In the genomic region with DNA sequence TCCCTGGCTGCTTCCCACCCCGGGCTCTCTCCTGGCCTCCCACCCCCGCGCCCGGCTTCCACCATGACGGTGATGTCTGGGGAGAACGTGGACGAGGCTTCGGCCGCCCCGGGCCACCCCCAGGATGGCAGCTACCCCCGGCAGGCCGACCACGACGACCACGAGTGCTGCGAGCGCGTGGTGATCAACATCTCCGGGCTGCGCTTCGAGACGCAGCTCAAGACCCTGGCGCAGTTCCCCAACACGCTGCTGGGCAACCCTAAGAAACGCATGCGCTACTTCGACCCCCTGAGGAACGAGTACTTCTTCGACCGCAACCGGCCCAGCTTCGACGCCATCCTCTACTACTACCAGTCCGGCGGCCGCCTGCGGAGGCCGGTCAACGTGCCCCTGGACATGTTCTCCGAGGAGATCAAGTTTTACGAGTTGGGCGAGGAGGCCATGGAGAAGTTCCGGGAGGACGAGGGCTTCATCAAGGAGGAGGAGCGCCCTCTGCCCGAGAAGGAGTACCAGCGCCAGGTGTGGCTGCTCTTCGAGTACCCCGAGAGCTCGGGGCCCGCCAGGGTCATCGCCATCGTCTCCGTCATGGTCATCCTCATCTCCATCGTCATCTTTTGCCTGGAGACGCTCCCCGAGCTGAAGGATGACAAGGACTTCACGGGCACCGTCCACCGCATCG, we compare ENCODE assay signal across 11 cellular contexts. TPM values are rescaled to one million over a fixed set of nuclear protein-coding genes. Genes with fewer than 3 reads are reported as not detected.
DNase-seq lines count a peak whose midpoint lies in the region; ATAC-seq and TF ChIP-seq lines count a peak whose summit lies in the region.
"Had no signal": no experiment of that assay in that cellular context is flagged by ENCODE, and none has a peak within 500 bp of the region (broad histone marks: within the 10 kb centered on the region; RNA-seq: fewer than 3 reads in every experiment).

No MANE protein-coding gene starts in this region.

- H3K4me3 ChIP-seq in right atrium auricular region (peak overlapping the region in 1 of 2 donors; percentile 45), muscle layer of colon (ENCODE audit: low read depth in 1 of 2, low read length in 2 of 2) (peak overlapping the region; percentile 30 to 70), aorta (ENCODE audit: low read length in 2 of 2) (no peak overlapping the region)
- H3K4me3 ChIP-seq: SJSA1 had no signal

- no peaks in the 10 kb centered on the region for H3K9me3 Mint-ChIP-seq in activated T-helper 2 cell treated with anti-CD3 and anti-CD28 coated beads, Interferon-gamma antibody, Interleukin-2, Interleukin-4, amounts not matched to agents 10 μg/mL and 5 μg/mL and 100 μg/mL, durations not matched to agents 14 hours and 24 hours and 36 hours

- intact Hi-C loops in left ventricle myocardium superior (cut with micrococcal nuclease) = no loop called here
- intact Hi-C loops in activated T-helper 2 cell treated with anti-CD3 and anti-CD28 coated beads, Interferon-gamma antibody, Interleukin-2, Interleukin-4, amounts not matched to agents 10 μg/mL and 5 μg/mL and 100 μg/mL, durations not matched to agents 14 hours and 24 hours and 36 hours (cut with micrococcal nuclease) = no loop called here
- intact Hi-C loops in aorta (cut with DNase I) = no loop called here

- H3K4me1 Mint-ChIP-seq in activated T-helper 2 cell treated with anti-CD3 and anti-CD28 coated beads, Interferon-gamma antibody, Interleukin-2, Interleukin-4, amounts not matched to agents 10 μg/mL and 5 μg/mL and 100 μg/mL, durations not matched to agents 14 hours and 24 hours and 36 hours (ENCODE audit: low read depth) = peaks cover 8% of the 10 kb centered on the region

- H3K27me3 Mint-ChIP-seq in activated T-helper 2 cell treated with anti-CD3 and anti-CD28 coated beads, Interferon-gamma antibody, Interleukin-2, Interleukin-4, amounts not matched to agents 10 μg/mL and 5 μg/mL and 100 μg/mL, durations not matched to agents 14 hours and 24 hours and 36 hours (ENCODE audit: low read depth) = peaks cover 58% of the 10 kb centered on the region

- DNase-seq in left ventricle myocardium superior = peak; percentile 20
- DNase-seq in right atrium auricular region (ENCODE audit: low spot score) = no peak
- DNase-seq in activated T-helper 2 cell treated with anti-CD3 and anti-CD28 coated beads, Interferon-gamma antibody, Interleukin-2, Interleukin-4, amounts not matched to agents 10 μg/mL and 5 μg/mL and 100 μg/mL, durations not matched to agents 14 hours and 24 hours and 36 hours (ENCODE audit: low spot score) = no peak
- peak in 1 of 2 donors; percentile 74 for DNase-seq in aorta
- DNase-seq in NCI-H2107 treated with DMSO at 0.1 percent for 48 hours (lab: John Stamatoyannopoulos, UW; ENCODE audit: unreplicated experiment) = no peak
- DNase-seq in superior temporal gyrus (ENCODE audit: extremely low spot score) = no peak
- DNase-seq: NCI-H1048 had no signal

- H3K36me3 Mint-ChIP-seq in activated T-helper 2 cell treated with anti-CD3 and anti-CD28 coated beads, Interferon-gamma antibody, Interleukin-2, Interleukin-4, amounts not matched to agents 10 μg/mL and 5 μg/mL and 100 μg/mL, durations not matched to agents 14 hours and 24 hours and 36 hours (ENCODE audit: low read depth) = no peaks in the 10 kb centered on the region

- 41 to 46% methylated on average over 61 of the region's 61 CpGs for WGBS in aorta, 2 donors

- no peak for ATAC-seq in left ventricle myocardium superior
- ATAC-seq in aorta (ENCODE audit: low FRiP score) = peak; percentile 7
- ATAC-seq in HG02973 (IDR thresholded peaks at IDR 0.05; ENCODE audit: unreplicated experiment) = no peak
- ATAC-seq: esophagus mucosa had no signal

- no peak overlapping the region for H3K27ac ChIP-seq in right atrium auricular region
- H3K27ac ChIP-seq in muscle layer of colon (ENCODE audit: low read depth, low read length) = no peak overlapping the region
- no peak overlapping the region for H3K27ac ChIP-seq in aorta (ENCODE audit: low read depth in 1 of 2, low read length in 2 of 2)
- H3K27ac ChIP-seq: SJSA1 had no signal

- H3K9ac ChIP-seq in muscle layer of colon (ENCODE audit: low read length) = no peak overlapping the region

- no peaks in the 10 kb centered on the region for H3K36me3 ChIP-seq in right atrium auricular region
- no peaks in the 10 kb centered on the region for H3K36me3 ChIP-seq in muscle layer of colon (ENCODE audit: insufficient read depth, low read length)
- no peaks in the 10 kb centered on the region for H3K36me3 ChIP-seq in aorta (ENCODE audit: control insufficient read depth in 1 of 2, insufficient read depth in 2 of 2, low read length in 1 of 2)
- H3K36me3 ChIP-seq: SJSA1 had no signal

- H3K27ac Mint-ChIP-seq in activated T-helper 2 cell treated with anti-CD3 and anti-CD28 coated beads, Interferon-gamma antibody, Interleukin-2, Interleukin-4, amounts not matched to agents 10 μg/mL and 5 μg/mL and 100 μg/mL, durations not matched to agents 14 hours and 24 hours and 36 hours = no peak overlapping the region

- H3K4me1 ChIP-seq in right atrium auricular region (peaks cover 0 to 28% of the 10 kb centered on the region in 2 donors), muscle layer of colon (ENCODE audit: insufficient read depth, low read length) (peaks cover 12% of the 10 kb centered on the region), aorta (ENCODE audit: control insufficient read depth in 1 of 2, insufficient read depth in 2 of 2, low read length in 2 of 2) (no peaks in the 10 kb centered on the region)
- H3K4me1 ChIP-seq: SJSA1 had no signal

- H3K4me3 Mint-ChIP-seq in activated T-helper 2 cell treated with anti-CD3 and anti-CD28 coated beads, Interferon-gamma antibody, Interleukin-2, Interleukin-4, amounts not matched to agents 10 μg/mL and 5 μg/mL and 100 μg/mL, durations not matched to agents 14 hours and 24 hours and 36 hours (ENCODE audit: low read depth) = peak overlapping the region; percentile 55

- H3K9me3 ChIP-seq in right atrium auricular region (no peaks in the 10 kb centered on the region), muscle layer of colon (ENCODE audit: low read length) (no peaks in the 10 kb centered on the region), aorta (ENCODE audit: control insufficient read depth, low read length) (no peaks in the 10 kb centered on the region)
- H3K9me3 ChIP-seq: SJSA1 had no signal

- H3K27me3 ChIP-seq in right atrium auricular region (peaks cover 21 to 23% of the 10 kb centered on the region in 2 donors), muscle layer of colon (ENCODE audit: control insufficient read depth in 1 of 2, insufficient read depth in 2 of 2, low read length in 2 of 2) (peaks cover 26 to 34% of the 10 kb centered on the region in 2 donors), aorta (ENCODE audit: control insufficient read depth in 1 of 2, insufficient read depth in 2 of 2, low read length in 1 of 2) (no peaks in the 10 kb centered on the region)

- TF ChIP-seq CTCF in right atrium auricular region (IDR thresholded peaks at IDR 0.05) = no peak

RNA-seq across cellular contexts. Expression of gene KCNA1, which starts 1.8 kb away (rescaled TPM):
- total RNA-seq in left ventricle myocardium superior (not detected), right atrium auricular region (not detected), aorta (under 1 TPM; 0.06 to 0.39 TPM)
- not detected in 2 replicates for total RNA-seq in activated T-helper 2 cell treated with anti-CD3 and anti-CD28 coated beads, Interferon-gamma antibody, Interleukin-2, Interleukin-4, amounts not matched to agents 10 μg/mL and 5 μg/mL and 100 μg/mL, durations not matched to agents 14 hours and 24 hours and 36 hours
- polyA plus RNA-seq in aorta = not detected
- total RNA-seq: esophagus mucosa, SJSA1 had no signal

Comparison
In these comparisons a context has a peak if more than half of its experiments do, and no peak if none do; other contexts are left out.
1. H3K4me3 ChIP-seq: peak in muscle layer of colon (2 of 2); none in aorta (0 of 2).